Comparison of ENCODE assay signal across 1 cellular context in the genomic region with DNA sequence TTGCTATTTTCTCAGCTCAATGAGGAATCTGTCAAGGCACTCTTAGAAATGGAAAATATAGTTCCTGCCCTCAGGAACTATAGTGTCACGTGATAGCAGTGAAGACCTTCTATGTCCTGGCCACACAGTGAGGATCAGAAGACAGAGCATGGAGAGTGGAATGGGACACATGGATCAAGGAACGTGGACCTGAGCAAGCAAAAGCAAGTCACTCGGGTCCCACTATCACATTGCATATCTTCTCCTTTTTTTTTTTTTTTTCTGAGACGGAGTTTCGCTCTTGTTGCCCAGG.
TF ChIP-seq lines count a peak whose summit lies in the region.

No MANE protein-coding gene starts in this region.

TF ChIP-seq in IMR-90, 13 proteins besides CTCF, POLR2A, EP300 and RAD21:
- TF ChIP-seq, protein P1, sequence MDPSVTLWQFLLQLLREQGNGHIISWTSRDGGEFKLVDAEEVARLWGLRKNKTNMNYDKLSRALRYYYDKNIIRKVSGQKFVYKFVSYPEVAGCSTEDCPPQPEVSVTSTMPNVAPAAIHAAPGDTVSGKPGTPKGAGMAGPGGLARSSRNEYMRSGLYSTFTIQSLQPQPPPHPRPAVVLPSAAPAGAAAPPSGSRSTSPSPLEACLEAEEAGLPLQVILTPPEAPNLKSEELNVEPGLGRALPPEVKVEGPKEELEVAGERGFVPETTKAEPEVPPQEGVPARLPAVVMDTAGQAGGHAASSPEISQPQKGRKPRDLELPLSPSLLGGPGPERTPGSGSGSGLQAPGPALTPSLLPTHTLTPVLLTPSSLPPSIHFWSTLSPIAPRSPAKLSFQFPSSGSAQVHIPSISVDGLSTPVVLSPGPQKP (IDR thresholded peaks at IDR 0.05; ENCODE audit: borderline replicate concordance, low read depth, low read length), result no peak
- TF ChIP-seq NFE2L2 (IDR thresholded peaks at IDR 0.05; ENCODE audit: low read depth, low read length), result no peak
- TF ChIP-seq RFX5 (IDR thresholded peaks at IDR 0.05; ENCODE audit: low read depth, low read length), result no peak
- TF ChIP-seq BHLHE40 (IDR thresholded peaks at IDR 0.05; ENCODE audit: low read depth, low read length), result no peak
- no peak for TF ChIP-seq CHD1 (IDR thresholded peaks at IDR 0.05; ENCODE audit: low read depth, low read length)
- no peak for TF ChIP-seq CEBPB (IDR thresholded peaks at IDR 0.05; ENCODE audit: low read depth, low read length)
- no peak for TF ChIP-seq MAFK (IDR thresholded peaks at IDR 0.05; ENCODE audit: low read depth, low read length)
- TF ChIP-seq SMC3 (IDR thresholded peaks at IDR 0.05; ENCODE audit: low read depth, low read length), result no peak
- TF ChIP-seq MXI1 (IDR thresholded peaks at IDR 0.05; ENCODE audit: borderline replicate concordance, low read depth, low read length), result no peak
